24 cellular contexts compared by ENCODE assay signal in the genomic region with DNA sequence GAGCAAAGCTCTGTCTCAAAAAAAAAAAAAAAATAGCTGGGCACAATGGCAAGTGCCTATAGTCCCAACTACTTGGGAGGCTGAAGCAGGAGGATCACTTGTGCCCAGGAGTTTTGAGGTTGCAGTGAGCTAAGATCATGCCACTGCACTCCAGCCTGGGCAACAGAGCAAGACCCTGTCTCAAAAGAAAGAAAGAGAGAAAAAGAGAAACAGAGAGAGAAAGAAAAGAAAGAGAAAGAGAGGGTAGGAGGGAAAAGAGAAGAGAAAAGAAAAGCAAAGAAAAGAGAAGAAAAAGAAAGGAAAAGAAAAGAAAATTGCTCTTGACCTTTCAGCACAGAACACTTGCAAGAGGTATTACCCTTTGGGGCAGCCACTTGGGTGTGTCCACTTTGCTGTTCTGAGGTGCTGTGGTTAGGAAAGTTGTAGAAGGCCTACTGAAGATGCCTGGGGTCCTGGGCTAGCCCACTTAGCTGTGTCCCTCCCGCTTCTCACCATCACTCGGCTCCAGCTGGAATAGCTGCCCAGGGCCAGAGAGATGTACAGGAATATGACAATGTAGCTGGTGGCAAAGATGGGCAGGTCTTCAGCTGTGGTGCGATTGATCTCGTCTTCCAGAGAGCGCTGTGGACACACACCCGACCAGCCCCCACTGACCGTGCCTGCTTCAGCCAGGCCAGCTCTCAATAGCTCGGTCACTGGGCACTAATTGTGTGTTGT. TPM values are rescaled to one million over a fixed set of nuclear protein-coding genes. Genes with fewer than 3 reads are reported as not detected.
"Had no signal": no experiment of that assay in that cellular context is flagged by ENCODE, and none has a peak within 500 bp of the region (broad histone marks: within the 10 kb centered on the region; RNA-seq: fewer than 3 reads in every experiment).

No MANE protein-coding gene starts in this region.

- H3K4me3 Mint-ChIP-seq: activated CD4-positive, alpha-beta memory T cell treated with anti-CD3 and anti-CD28 coated beads, Interleukin-2, amount 10 ng/mL, durations not matched to agents 7 days and 5 days; activated naive CD8-positive, alpha-beta T cell treated with anti-CD3 and anti-CD28 coated beads, Interleukin-2, amount 10 ng/mL, durations not matched to agents 7 days and 5 days; activated T-helper 17 cell treated with anti-CD3 and anti-CD28 coated beads, Interleukin-2, amount 50 U/mL, for 72 hours had no signal

- H3K27me3 Mint-ChIP-seq: activated CD4-positive, alpha-beta memory T cell treated with anti-CD3 and anti-CD28 coated beads, Interleukin-2, amount 10 ng/mL, durations not matched to agents 7 days and 5 days; activated T-helper 17 cell treated with anti-CD3 and anti-CD28 coated beads, Interleukin-2, amount 50 U/mL, for 72 hours had no signal

- H3K9me3 ChIP-seq: adrenal gland, MG63 had no signal

- H3K27ac ChIP-seq: adrenal gland, SK-N-MC, WERI-Rb-1 had no signal

- H3K36me3 ChIP-seq: adrenal gland, MG63, WERI-Rb-1 had no signal

- H3K9me3 Mint-ChIP-seq: activated CD4-positive, alpha-beta memory T cell treated with anti-CD3 and anti-CD28 coated beads, Interleukin-2, amount 10 ng/mL, durations not matched to agents 7 days and 5 days; activated naive CD8-positive, alpha-beta T cell treated with anti-CD3 and anti-CD28 coated beads, Interleukin-2, amount 10 ng/mL, durations not matched to agents 7 days and 5 days; activated T-helper 17 cell treated with anti-CD3 and anti-CD28 coated beads, Interleukin-2, amount 50 U/mL, for 72 hours had no signal

- DNase-seq: activated CD4-positive, alpha-beta memory T cell treated with anti-CD3 and anti-CD28 coated beads, Interleukin-2, amount 10 ng/mL, durations not matched to agents 7 days and 5 days; activated CD4-positive, alpha-beta T cell treated with anti-CD3 and anti-CD28 coated beads for 48 hours; activated naive CD4-positive, alpha-beta T cell treated with anti-CD3 and anti-CD28 coated beads, Interleukin-2, amount 50 U/mL, for 16 hours; activated naive CD8-positive, alpha-beta T cell treated with anti-CD3 and anti-CD28 coated beads, Interleukin-2, amount 10 ng/mL, durations not matched to agents 7 days and 5 days; activated T-cell treated with anti-CD3 and anti-CD28 coated beads for 4 hours; activated T-cell treated with anti-CD3 and anti-CD28 coated beads, Interleukin-2, amount 50 U/mL, for 48 hours; adrenal gland; anterior cingulate cortex; cerebellar nuclear complex; MG63; NCI-H1417 treated with DMSO at 0.1 percent for 48 hours; NCI-H2029; NCI-H2107; NCI-H226; NCI-H526 treated with DMSO at 0.1 percent for 48 hours; NK-92 treated with Interleukin-12 subunit alpha and Interleukin-12 subunit beta, amount 100 ng/mL, for 24 hours; RPMI8226; T-helper 1 cell; WERI-Rb-1 had no signal

- H3K4me1 Mint-ChIP-seq: activated naive CD8-positive, alpha-beta T cell treated with anti-CD3 and anti-CD28 coated beads, Interleukin-2, amount 10 ng/mL, durations not matched to agents 7 days and 5 days; activated T-helper 17 cell treated with anti-CD3 and anti-CD28 coated beads, Interleukin-2, amount 50 U/mL, for 72 hours had no signal

- H3K27me3 ChIP-seq: adrenal gland, MG63 had no signal

- H3K4me3 ChIP-seq: adrenal gland, MG63, SK-N-MC had no signal

- H3K27ac Mint-ChIP-seq: activated CD4-positive, alpha-beta memory T cell treated with anti-CD3 and anti-CD28 coated beads, Interleukin-2, amount 10 ng/mL, durations not matched to agents 7 days and 5 days; activated naive CD8-positive, alpha-beta T cell treated with anti-CD3 and anti-CD28 coated beads, Interleukin-2, amount 10 ng/mL, durations not matched to agents 7 days and 5 days; activated T-helper 17 cell treated with anti-CD3 and anti-CD28 coated beads, Interleukin-2, amount 50 U/mL, for 72 hours had no signal

- H3K4me1 ChIP-seq: adrenal gland had no signal

- H3K36me3 Mint-ChIP-seq: activated naive CD8-positive, alpha-beta T cell treated with anti-CD3 and anti-CD28 coated beads, Interleukin-2, amount 10 ng/mL, durations not matched to agents 7 days and 5 days had no signal

RNA-seq across cellular contexts. Expression of a gene that starts 5.6 kb away (rescaled TPM):
- total RNA-seq: activated CD4-positive, alpha-beta memory T cell treated with anti-CD3 and anti-CD28 coated beads, Interleukin-2, amount 10 ng/mL, durations not matched to agents 7 days and 5 days; activated CD8-positive, alpha-beta memory T cell treated with anti-CD3 and anti-CD28 coated beads for 36 hours; NCI-H460; T-helper 2 cell treated with Interferon-gamma antibody and Interleukin-4, amounts not matched to agents 100 ng/mL and 5 ng/mL, for 36 hours had no signal
